ENCODE assay signal across 10 cellular contexts in genomic region chr16:69179255-69180010, GRCh38. TPM values are rescaled to one million over a fixed set of nuclear protein-coding genes. Genes with fewer than 3 reads are reported as not detected.
DNase-seq lines count a peak whose midpoint lies in the region; ATAC-seq, FAIRE-seq and TF ChIP-seq lines count a peak whose summit lies in the region.
"Had no signal": no experiment of that assay in that cellular context is flagged by ENCODE, and none has a peak within 500 bp of the region (broad histone marks: within the 10 kb centered on the region; RNA-seq: fewer than 3 reads in every experiment).

No MANE protein-coding gene starts in this region.

- no peaks in the 10 kb centered on the region for H3K27me3 Mint-ChIP-seq in astrocyte (ENCODE audit: low read depth, unreplicated experiment)

- peak overlapping the region; percentile 31 for H3K4me2 ChIP-seq in astrocyte (ENCODE audit: low read length)

- H3K9me3 Mint-ChIP-seq in astrocyte (ENCODE audit: unreplicated experiment), result no peaks in the 10 kb centered on the region

- no peak overlapping the region for H2AFZ ChIP-seq in astrocyte (ENCODE audit: low read depth, low read length)

- no peaks in the 10 kb centered on the region for H3K27me3 ChIP-seq in astrocyte (ENCODE audit: insufficient read depth, low read length)
- H3K27me3 ChIP-seq in tibial nerve, result no peaks in the 10 kb centered on the region

- H3K27ac ChIP-seq in astrocyte (ENCODE audit: low read depth, low read length) (peak overlapping the region; percentile 0), tibial nerve (peak overlapping the region; percentile 15 to 82 (median 66))

- no peak for TF ChIP-seq POLR2A in tibial nerve (IDR thresholded peaks at IDR 0.05)

- 11 to 14% methylated on average over 7 of the region's 7 CpGs for WGBS in tibial nerve, 2 donors

- peak; percentile 51 to 84 for TF ChIP-seq EP300 in tibial nerve (IDR thresholded peaks at IDR 0.05)

- ATAC-seq in HG03469 (IDR thresholded peaks at IDR 0.05; ENCODE audit: unreplicated experiment), result no peak

- H4K20me1 ChIP-seq in astrocyte (ENCODE audit: insufficient read depth, low read length), result no peaks in the 10 kb centered on the region

- H3K4me1 Mint-ChIP-seq in astrocyte (ENCODE audit: low read depth, unreplicated experiment), result peaks cover 16% of the 10 kb centered on the region

- H3K36me3 Mint-ChIP-seq in astrocyte (ENCODE audit: low read depth, unreplicated experiment), result peaks cover 2% of the 10 kb centered on the region

- no peaks in the 10 kb centered on the region for H3K9me3 ChIP-seq in astrocyte (ENCODE audit: insufficient read depth, low read depth, low read length)
- no peaks in the 10 kb centered on the region for H3K9me3 ChIP-seq in tibial nerve

- DNase-seq in DMS 273 (lab: John Stamatoyannopoulos, UW; ENCODE audit: unreplicated experiment), result peak; percentile 72
- DNase-seq in DMS 273 treated with DMSO at 0.1 percent for 48 hours (lab: John Stamatoyannopoulos, UW), result no peak
- DNase-seq in astrocyte (ENCODE audit: low read depth), result peak; percentile 86
- DNase-seq in kidney tubule cell (ENCODE audit: low spot score), result peak; percentile 74
- peak; percentile 53 to 85 for DNase-seq in tibial nerve (ENCODE audit: low spot score in 2 of 2)
- DNase-seq in stimulated activated CD4-positive, alpha-beta T cell treated with anti-CD3 and anti-CD28 coated beads, Interleukin-4, amount 100 ng/mL, for 24 hours, result no peak
- no peak for DNase-seq in NCI-H748 (lab: John Stamatoyannopoulos, UW; ENCODE audit: unreplicated experiment)
- DNase-seq: effector CD4-positive, alpha-beta T cell had no signal

- H3K79me2 ChIP-seq in astrocyte (ENCODE audit: insufficient read depth, low read length), result no peaks in the 10 kb centered on the region

- H3K4me1 ChIP-seq in astrocyte (ENCODE audit: insufficient read depth, low read length) (peaks cover 22% of the 10 kb centered on the region), tibial nerve (peaks cover 6 to 66% (median 29%) of the 10 kb centered on the region in 4 donors)

- TF ChIP-seq CTCF in astrocyte (IDR thresholded peaks at IDR 0.05; ENCODE audit: insufficient read depth, low read depth, low read length) (no peak), tibial nerve (IDR thresholded peaks at IDR 0.05) (no peak)

- no peak for FAIRE-seq in astrocyte (lab: Jason Lieb, UNC)
- FAIRE-seq: A204.1 had no signal

- H3K9ac ChIP-seq in astrocyte (ENCODE audit: low read length), result no peak overlapping the region

- H3K36me3 ChIP-seq in astrocyte (ENCODE audit: insufficient read depth, low read length), result no peaks in the 10 kb centered on the region
- no peaks in the 10 kb centered on the region for H3K36me3 ChIP-seq in tibial nerve

- H3K4me3 ChIP-seq in astrocyte (ENCODE audit: insufficient read depth, low read depth, low read length) (no peak overlapping the region), tibial nerve (no peak overlapping the region)

- peak overlapping the region; percentile 77 for H3K27ac Mint-ChIP-seq in astrocyte (ENCODE audit: unreplicated experiment)

- H3K4me3 Mint-ChIP-seq in astrocyte (ENCODE audit: unreplicated experiment), result no peak overlapping the region

RNA-seq across cellular contexts. Expression of gene SNTB2, which starts 7.5 kb away (rescaled TPM):
- 30.4 and 31.7 TPM in 2 replicates for total RNA-seq in astrocyte
- total RNA-seq in tibial nerve, result 10 to 100 TPM; 33.1 to 50.2 (median 37.7) TPM

RNA-seq across cellular contexts. Expression of gene UTP4, which starts 47.0 kb away (rescaled TPM):
- total RNA-seq in astrocyte (68.1 and 69.4 TPM in 2 replicates), tibial nerve (10 to 100 TPM; 17.6 to 48.0 (median 24.1) TPM)

RNA-seq across cellular contexts. Expression of gene CHTF8, which starts 47.0 kb away (rescaled TPM):
- total RNA-seq in astrocyte, result 86.4 and 89.2 TPM in 2 replicates
- 10 to 100 TPM; 58.8 to 99.0 (median 76.5) TPM for total RNA-seq in tibial nerve

Comparison
In these comparisons a context has a peak if more than half of its experiments do, and no peak if none do; other contexts are left out.
1. DNase-seq: peak in DMS 273 (single experiment), astrocyte (single experiment), kidney tubule cell (single experiment) and tibial nerve (2 of 2); none in DMS 273 treated with DMSO at 0.1 percent for 48 hours (single experiment), stimulated activated CD4-positive, alpha-beta T cell treated with anti-CD3 and anti-CD28 coated beads, Interleukin-4, amount 100 ng/mL, for 24 hours (single experiment) and NCI-H748 (single experiment).